Comparison of ENCODE assay signal across 16 cellular contexts in the genomic region with DNA sequence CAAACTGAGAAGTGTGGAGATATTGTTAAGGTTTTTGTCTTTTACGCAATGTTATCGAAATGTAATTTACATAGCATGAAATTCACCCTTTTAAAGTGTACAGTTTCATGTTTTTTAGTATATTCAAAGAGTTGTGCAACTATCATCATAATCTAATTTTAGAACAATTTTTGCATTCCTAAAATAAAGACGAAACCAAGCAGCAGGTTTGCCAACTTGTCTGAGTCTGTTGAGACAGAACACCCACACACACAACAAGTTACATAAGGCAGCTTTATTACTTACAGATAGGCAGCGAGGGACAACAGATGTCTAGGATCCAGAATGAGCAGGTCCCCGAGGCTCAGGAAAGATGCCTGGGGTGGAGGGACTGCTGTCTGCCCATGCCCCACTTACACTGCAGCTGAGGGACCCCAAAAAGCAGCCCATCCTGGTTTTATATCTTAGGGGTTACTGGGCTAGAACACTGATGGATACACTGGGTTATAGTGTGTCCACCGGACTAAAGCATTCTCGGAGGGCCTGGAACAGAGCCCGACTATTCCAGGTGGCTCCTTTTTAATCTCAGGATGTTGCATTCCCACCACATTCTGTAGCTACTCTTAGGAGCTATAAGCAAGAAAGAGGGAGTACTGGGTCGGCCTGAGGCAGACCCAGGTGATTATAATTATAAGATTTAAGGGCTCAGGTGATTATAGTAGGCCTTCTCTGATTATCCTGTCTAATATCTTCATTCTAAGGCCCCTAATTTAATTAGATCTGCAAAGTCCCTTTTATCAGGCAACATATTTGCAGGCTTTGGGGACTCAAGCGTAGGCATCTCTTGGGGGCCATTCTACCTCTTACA.
A peak's percentile ranks its signal among the peaks of the same experiment; 100 is the strongest.
DNase-seq lines count a peak whose midpoint lies in the region; ATAC-seq and TF ChIP-seq lines count a peak whose summit lies in the region.
"Had no signal": no experiment of that assay in that cellular context is flagged by ENCODE, and none has a peak within 500 bp of the region (broad histone marks: within the 10 kb centered on the region; RNA-seq: fewer than 3 reads in every experiment).

No MANE protein-coding gene starts in this region.

- H3K27me3 ChIP-seq in fibroblast of lung (ENCODE audit: control insufficient read depth, insufficient read depth, low read length): no peaks in the 10 kb centered on the region
- H3K27me3 ChIP-seq: testis had no signal

- H3K4me1 ChIP-seq in fibroblast of lung (ENCODE audit: control insufficient read depth, extremely low read depth, insufficient read depth, low read length): no peaks in the 10 kb centered on the region
- H3K4me1 ChIP-seq: testis had no signal

- peak; percentile 31 for DNase-seq in Right ventricle myocardium superior
- DNase-seq in cardiac septum (ENCODE audit: low spot score): no peak
- peak; percentile 22 for DNase-seq in RPMI8226
- DNase-seq in fibroblast of lung (ENCODE audit: low read depth in 2 of 2): peak; percentile 70 to 76
- DNase-seq in superior temporal gyrus (ENCODE audit: extremely low spot score): peak; percentile 59
- no peak for DNase-seq in effector CD4-positive, alpha-beta T cell
- no peak for DNase-seq in activated T-cell treated with anti-CD3 and anti-CD28 coated beads, Interleukin-2, amount 50 U/mL, for 1 hour
- DNase-seq in NCI-H1092 treated with DMSO at 0.1 percent for 48 hours (lab: John Stamatoyannopoulos, UW): no peak
- DNase-seq: ACHN; DMS79 treated with DMSO at 0.1 percent for 48 hours; left cardiac atrium; NCI-H1436 treated with DMSO at 0.1 percent for 48 hours; NCI-H526; SHP77 treated with DMSO at 0.1 percent for 48 hours; stimulated activated CD4-positive, alpha-beta T cell treated with anti-CD3 and anti-CD28 coated beads, Interleukin-15, amount 100 ng/mL, for 24 hours; testis had no signal

- TF ChIP-seq CTCF in fibroblast of lung (conservative IDR thresholded peaks at IDR 0.05 in 1 of 2, IDR thresholded peaks at IDR 0.05 in 1 of 2; ENCODE audit: low read depth in 1 of 2, low read length in 2 of 2): no peak

- peak overlapping the region; percentile 33 for H3K4me2 ChIP-seq in fibroblast of lung (ENCODE audit: extremely low read depth, insufficient read depth, low read length)

- no peak overlapping the region for H3K27ac ChIP-seq in fibroblast of lung (ENCODE audit: insufficient read depth, low read length)
- H3K27ac ChIP-seq: testis had no signal

- no peak overlapping the region for H3K4me3 ChIP-seq in fibroblast of lung (replicated peaks in 1 of 4; ENCODE audit: control extremely low read depth in 1 of 4, insufficient read depth in 1 of 4, low read depth in 3 of 4, low read length in 4 of 4)
- H3K4me3 ChIP-seq: testis had no signal

- intact Hi-C loops in Right ventricle myocardium superior (cut with DNase I) (no loop called here), cardiac septum (cut with DNase I) (no loop called here)

- no peak overlapping the region for H2AFZ ChIP-seq in fibroblast of lung (ENCODE audit: low read length)

- H3K79me2 ChIP-seq in fibroblast of lung (ENCODE audit: control insufficient read depth, insufficient read depth, low read length): no peaks in the 10 kb centered on the region

- H3K9me3 ChIP-seq in fibroblast of lung (ENCODE audit: control insufficient read depth, insufficient read depth, low read depth, low read length): no peaks in the 10 kb centered on the region
- H3K9me3 ChIP-seq: testis had no signal

- H3K36me3 ChIP-seq in fibroblast of lung (ENCODE audit: control insufficient read depth, insufficient read depth, low read length): no peaks in the 10 kb centered on the region

- no peaks in the 10 kb centered on the region for H4K20me1 ChIP-seq in fibroblast of lung (ENCODE audit: control insufficient read depth, extremely low read depth, insufficient read depth, low read length)

- ATAC-seq in Right ventricle myocardium superior (ENCODE audit: poor library complexity): no peak

- no peak overlapping the region for H3K9ac ChIP-seq in fibroblast of lung (ENCODE audit: insufficient read depth, low read length)

Comparison
In these comparisons a context has a peak if more than half of its experiments do, and no peak if none do; other contexts are left out.
1. DNase-seq: peak in Right ventricle myocardium superior (single experiment), RPMI8226 (single experiment), fibroblast of lung (2 of 2) and superior temporal gyrus (single experiment); none in cardiac septum (single experiment), effector CD4-positive, alpha-beta T cell (single experiment), activated T-cell treated with anti-CD3 and anti-CD28 coated beads, Interleukin-2, amount 50 U/mL, for 1 hour (single experiment) and NCI-H1092 treated with DMSO at 0.1 percent for 48 hours (single experiment).